13 cellular contexts compared by ENCODE assay signal in genomic region chr9:15370496-15371464, GRCh38. TPM values are rescaled to one million over a fixed set of nuclear protein-coding genes. Genes with fewer than 3 reads are reported as not detected.
DNase-seq lines count a peak whose midpoint lies in the region; ATAC-seq and TF ChIP-seq lines count a peak whose summit lies in the region.
"Had no signal": no experiment of that assay in that cellular context is flagged by ENCODE, and none has a peak within 500 bp of the region (broad histone marks: within the 10 kb centered on the region; RNA-seq: fewer than 3 reads in every experiment).

No MANE protein-coding gene starts in this region.

- no peaks in the 10 kb centered on the region for H3F3A ChIP-seq in PC-3 (ENCODE audit: low read length, unreplicated experiment)

- TF ChIP-seq CTCF in fibroblast of mammary gland (conservative IDR thresholded peaks at IDR 0.05; ENCODE audit: control insufficient read depth, insufficient read depth, low read depth, low read length) (no peak), psoas muscle (IDR thresholded peaks at IDR 0.05) (no peak), PC-3 (conservative IDR thresholded peaks at IDR 0.05; ENCODE audit: low read depth, low read length) (no peak)

- H3K4me3 ChIP-seq in fibroblast of mammary gland (ENCODE audit: control insufficient read depth, low read depth, low read length) = no peak overlapping the region
- no peak overlapping the region for H3K4me3 ChIP-seq in psoas muscle
- no peak overlapping the region for H3K4me3 ChIP-seq in PC-3 (ENCODE audit: low read length)
- H3K4me3 ChIP-seq: BLaER1 treated with 17β-estradiol and CSF1 and Interleukin-3, amounts not matched to agents 10 nM and 100 nM; thyroid gland had no signal

- H4K20me1 ChIP-seq in PC-3 (ENCODE audit: low read length) = no peaks in the 10 kb centered on the region
- H4K20me1 ChIP-seq: BLaER1 treated with 17β-estradiol and CSF1 and Interleukin-3, amounts not matched to agents 10 nM and 100 nM had no signal

- no peaks in the 10 kb centered on the region for H3K79me2 ChIP-seq in PC-3 (ENCODE audit: low read length)

- no peak overlapping the region for H3K9ac ChIP-seq in PC-3 (ENCODE audit: low read length)
- H3K9ac ChIP-seq: BLaER1 treated with 17β-estradiol and CSF1 and Interleukin-3, amounts not matched to agents 10 nM and 100 nM had no signal

- peaks cover 0 to 4% (median 0%) of the 10 kb centered on the region in 3 donors for H3K27me3 ChIP-seq in psoas muscle (ENCODE audit: insufficient read depth in 3 of 3, low read length in 2 of 3)
- no peaks in the 10 kb centered on the region for H3K27me3 ChIP-seq in PC-3 (ENCODE audit: low read length)
- H3K27me3 ChIP-seq: BLaER1 treated with 17β-estradiol and CSF1 and Interleukin-3, amounts not matched to agents 10 nM and 100 nM; brain microvascular endothelial cell; thyroid gland had no signal

- H3K27ac ChIP-seq in psoas muscle = no peak overlapping the region
- no peak overlapping the region for H3K27ac ChIP-seq in PC-3 (ENCODE audit: low read length)
- H3K27ac ChIP-seq: BLaER1 treated with 17β-estradiol and CSF1 and Interleukin-3, amounts not matched to agents 10 nM and 100 nM; brain microvascular endothelial cell; HL-60; thyroid gland had no signal

- H3K27ac Mint-ChIP-seq in activated T-helper 17 cell treated with anti-CD3 and anti-CD28 coated beads, Interleukin-2, amount 50 U/mL, for 72 hours = peak overlapping the region; percentile 54

- no peaks in the 10 kb centered on the region for H3K4me1 Mint-ChIP-seq in activated T-helper 17 cell treated with anti-CD3 and anti-CD28 coated beads, Interleukin-2, amount 50 U/mL, for 72 hours

- H3K4me1 ChIP-seq in psoas muscle (no peaks in the 10 kb centered on the region), PC-3 (ENCODE audit: insufficient read depth, low read length) (no peaks in the 10 kb centered on the region)
- H3K4me1 ChIP-seq: thyroid gland had no signal

- H3K4me3 Mint-ChIP-seq in activated T-helper 17 cell treated with anti-CD3 and anti-CD28 coated beads, Interleukin-2, amount 50 U/mL, for 72 hours = no peak overlapping the region

- WGBS in psoas muscle, 3 donors = 71 to 77% (median 75%) methylated on average over 15 of the region's 15 CpGs

- no TSS peak for BruUV-seq in PC-3 (replicated peaks; lab: Mats Ljungman, UMichigan)

- no peak overlapping the region for H2AFZ ChIP-seq in PC-3 (ENCODE audit: low read length)

- POLR2A ChIA-PET in PC-3 (lab: Charles Lee; ENCODE audit: unreplicated experiment) = interaction anchor here (0.5 to 0.6 kb wide), 2 partner anchors 8 to 9 kb away, joined by 3 to 6 read pairs; no protein-coding TSS in a partner anchor

- CTCF ChIA-PET in PC-3 (lab: Charles Lee) = no interaction called here

- H3K36me3 Mint-ChIP-seq in activated T-helper 17 cell treated with anti-CD3 and anti-CD28 coated beads, Interleukin-2, amount 50 U/mL, for 72 hours (ENCODE audit: low read depth) = no peaks in the 10 kb centered on the region

- H3K9me2 ChIP-seq in PC-3 (replicated peaks; ENCODE audit: low read length) = no peaks in the 10 kb centered on the region

- H3K9me3 ChIP-seq in psoas muscle (no peaks in the 10 kb centered on the region), PC-3 (ENCODE audit: low read length) (no peaks in the 10 kb centered on the region)
- H3K9me3 ChIP-seq: thyroid gland had no signal

- ATAC-seq in activated T-helper 17 cell treated with anti-CD3 and anti-CD28 coated beads, Interleukin-2, amount 50 U/mL, for 72 hours (replicated peaks) = no peak
- ATAC-seq in psoas muscle (no peak), PC-3 (no peak)

- DNase-seq in M059J (ENCODE audit: low read depth) (peak; percentile 19), fibroblast of mammary gland (ENCODE audit: low read depth) (peak; percentile 12), occipital lobe (lab: John Stamatoyannopoulos, UW) (peak; percentile 7), psoas muscle (no peak), PC-3 (no peak)
- DNase-seq in effector CD4-positive, alpha-beta T cell = no peak
- DNase-seq: activated effector memory CD4-positive, alpha-beta T cell treated with anti-CD3 and anti-CD28 coated beads, Interleukin-2, amount 50 U/mL, for 16 hours; brain microvascular endothelial cell; DMS79; thyroid gland had no signal

- H3K4me2 ChIP-seq in PC-3 (ENCODE audit: low read length) = no peak overlapping the region

- H3K36me3 ChIP-seq in psoas muscle (ENCODE audit: insufficient read depth in 1 of 2, low read depth in 1 of 2) (no peaks in the 10 kb centered on the region), PC-3 (ENCODE audit: low read depth, low read length) (no peaks in the 10 kb centered on the region)
- H3K36me3 ChIP-seq: BLaER1 treated with 17β-estradiol and CSF1 and Interleukin-3, amounts not matched to agents 10 nM and 100 nM; brain microvascular endothelial cell; thyroid gland had no signal

- H3K27me3 Mint-ChIP-seq in activated T-helper 17 cell treated with anti-CD3 and anti-CD28 coated beads, Interleukin-2, amount 50 U/mL, for 72 hours = peaks cover 14% of the 10 kb centered on the region

- intact Hi-C loops in psoas muscle (cut with DNase I) (no loop called here), PC-3 (cut with micrococcal nuclease) (no loop called here)

- H3K9me3 Mint-ChIP-seq in activated T-helper 17 cell treated with anti-CD3 and anti-CD28 coated beads, Interleukin-2, amount 50 U/mL, for 72 hours = no peaks in the 10 kb centered on the region

RNA-seq across cellular contexts. Expression of gene SNAPC3, which starts 51.9 kb away (rescaled TPM):
- total RNA-seq in M059J (2014; rRNA removed; shearing (Covaris generic)) = 30.7 and 45.6 TPM in 2 replicates
- 10 to 100 TPM; 29.8 to 44.0 TPM for total RNA-seq in activated T-helper 17 cell treated with anti-CD3 and anti-CD28 coated beads, Interleukin-2, amount 50 U/mL, for 72 hours
- total RNA-seq in occipital lobe (80.5 TPM), psoas muscle (10 to 100 TPM; 19.9 to 29.2 (median 20.8) TPM), PC-3 (2014; rRNA removed) (25.4 and 34.2 TPM in 2 replicates)
- 10 to 100 TPM; 12.1 to 24.3 (median 12.4) TPM for polyA plus RNA-seq in psoas muscle

Comparison
In these comparisons a context has a peak if more than half of its experiments do, and no peak if none do; other contexts are left out.
1. DNase-seq: peak in M059J (single experiment), fibroblast of mammary gland (single experiment) and occipital lobe (single experiment); none in effector CD4-positive, alpha-beta T cell (single experiment), psoas muscle (0 of 2) and PC-3 (single experiment).